8 cellular contexts compared by ENCODE assay signal in the genomic region with DNA sequence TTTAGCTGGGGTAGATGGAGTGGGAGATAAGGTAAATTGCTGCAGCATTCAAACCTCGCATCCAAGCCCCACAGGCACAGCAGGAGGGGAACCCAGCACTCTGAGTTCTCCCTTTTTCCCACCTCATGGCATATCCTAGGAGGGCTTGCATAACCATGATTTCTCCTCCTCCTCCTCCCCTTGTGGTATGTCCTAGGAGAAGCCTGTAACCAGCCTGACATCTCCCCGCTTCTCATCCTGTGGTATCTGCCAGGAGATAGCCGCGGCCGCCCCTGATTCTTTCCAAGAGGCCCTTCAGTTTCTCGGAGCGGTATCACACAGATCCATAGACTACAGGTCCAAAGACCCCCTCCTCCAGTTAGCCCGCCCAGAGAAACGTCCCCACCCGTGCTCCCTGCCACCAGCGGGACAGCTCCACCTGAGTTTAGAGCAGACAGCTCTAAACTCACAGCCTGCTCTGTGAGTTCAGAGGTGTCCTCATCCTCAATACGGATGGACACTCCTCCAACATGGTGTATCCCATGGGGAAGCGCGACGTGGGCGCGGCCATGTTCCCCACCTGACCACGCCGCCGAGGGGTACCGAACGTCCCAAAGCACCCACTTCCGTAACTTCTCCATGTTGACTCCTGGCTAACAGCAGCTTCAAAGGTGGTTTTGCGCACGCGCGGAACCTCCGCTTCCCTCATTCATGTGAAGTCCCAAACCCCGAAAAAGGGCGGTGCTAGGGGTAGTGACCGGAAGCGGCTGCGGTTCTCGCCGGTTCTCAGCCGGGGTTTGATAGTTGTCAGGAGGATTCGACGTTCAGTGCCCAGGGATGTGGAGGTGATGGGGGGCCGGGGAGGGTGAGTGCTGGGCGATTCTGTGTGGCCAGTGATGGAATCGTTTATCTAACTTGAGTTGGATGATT. TPM values are rescaled to one million over a fixed set of nuclear protein-coding genes. Genes with fewer than 3 reads are reported as not detected.
DNase-seq lines count a peak whose midpoint lies in the region; ATAC-seq, FAIRE-seq and TF ChIP-seq lines count a peak whose summit lies in the region.

Gene ZNF81 (plus strand): TSS at position 739 of the 909 bp plus-strand sequence. CDS start 9,366 bp downstream, outside the sequence.

- peak; percentile 97 for FAIRE-seq in GM19239 (lab: Jason Lieb, UNC)
- peak; percentile 99 for FAIRE-seq in kidney (lab: Jason Lieb, UNC)

- no peaks in the 10 kb centered on the region for H3K27me3 ChIP-seq in BE2C

- H3K4me3 ChIP-seq in BE2C (ENCODE audit: low read depth, low read length) (peak within 1 kb of the TSS; percentile 78), choroid plexus epithelial cell (ENCODE audit: low read depth, low read length) (peak within 1 kb of the TSS; percentile 68), kidney (ENCODE audit: low read length in 2 of 2) (peak within 1 kb of the TSS; percentile 75 to 83)

- H3K4me1 ChIP-seq in BE2C (no peaks in the 10 kb centered on the region), kidney (ENCODE audit: control insufficient read depth in 1 of 2, insufficient read depth in 1 of 2, low read depth in 1 of 2, low read length in 2 of 2) (no peaks in the 10 kb centered on the region)

- intact Hi-C loops in kidney (cut with DNase I) = no loop called here

- DNase-seq in BE2C = peak; percentile 93
- DNase-seq in GM19239 (ENCODE audit: insufficient read length, low spot score) = peak; percentile 43
- peak; percentile 92 for DNase-seq in NCI-H510A treated with DMSO at 0.1 percent for 48 hours (lab: John Stamatoyannopoulos, UW)
- DNase-seq in activated CD4-positive, alpha-beta T cell treated with anti-CD3 and anti-CD28 coated beads for 24 hours (ENCODE audit: low read depth in 2 of 2) = peak; percentile 79 to 82
- peak; percentile 98 for DNase-seq in choroid plexus epithelial cell (ENCODE audit: low read depth)
- DNase-seq in kidney = peak; percentile 99
- DNase-seq in stimulated activated CD4-positive, alpha-beta T cell treated with anti-CD3 and anti-CD28 coated beads, Interleukin-15, amount 100 ng/mL, for 24 hours = peak; percentile 92

- no peak for TF ChIP-seq CTCF in BE2C (IDR thresholded peaks at IDR 0.05; ENCODE audit: low read depth, low read length)
- TF ChIP-seq CTCF in choroid plexus epithelial cell (conservative IDR thresholded peaks at IDR 0.05; ENCODE audit: low read depth, low read length) = no peak
- no peak for TF ChIP-seq CTCF in kidney (IDR thresholded peaks at IDR 0.05; ENCODE audit: borderline replicate concordance, extremely low read depth, insufficient read depth)

- H3K9me3 ChIP-seq in BE2C = no peaks in the 10 kb centered on the region
- H3K9me3 ChIP-seq in kidney (ENCODE audit: control insufficient read depth in 1 of 2, low read length in 2 of 2) = no peaks in the 10 kb centered on the region

- peak; percentile 88 for ATAC-seq in HG03442 (IDR thresholded peaks at IDR 0.05; ENCODE audit: unreplicated experiment)

- H3K36me3 ChIP-seq in BE2C = no peaks in the 10 kb centered on the region
- no peaks in the 10 kb centered on the region for H3K36me3 ChIP-seq in kidney (ENCODE audit: control insufficient read depth in 1 of 2, insufficient read depth in 2 of 2, low read length in 2 of 2)

- peak within 1 kb of the TSS in 1 of 2 donors; percentile 65 for H3K27ac ChIP-seq in kidney (ENCODE audit: low read depth in 2 of 2, low read length in 2 of 2)

- peak within 1 kb of the TSS in 1 of 2 donors; percentile 75 for H3K9ac ChIP-seq in kidney (ENCODE audit: low read length in 2 of 2)

RNA-seq across cellular contexts. Expression of gene ZNF81, which starts in this region (rescaled TPM):
- polyA plus RNA-seq in BE2C (2012; ENCODE audit: insufficient read depth, insufficient read length, low read depth) = 4.7 TPM
- total RNA-seq in kidney = 16.1 TPM
- polyA plus RNA-seq in kidney (ENCODE audit: insufficient read depth, low read depth, low replicate concordance) = 2.5 TPM

Comparison
In these comparisons a context has a peak if more than half of its experiments do, and no peak if none do; other contexts are left out.
1. DNase-seq: peak in every context shown above with its lines; median percentile 99 in kidney; 98 in choroid plexus epithelial cell; 93 in BE2C; 92 in NCI-H510A treated with DMSO at 0.1 percent for 48 hours; 92 in stimulated activated CD4-positive, alpha-beta T cell treated with anti-CD3 and anti-CD28 coated beads, Interleukin-15, amount 100 ng/mL, for 24 hours; 80 in activated CD4-positive, alpha-beta T cell treated with anti-CD3 and anti-CD28 coated beads for 24 hours; 43 in GM19239.